Comparison of ENCODE assay signal across 9 cellular contexts in the genomic region with DNA sequence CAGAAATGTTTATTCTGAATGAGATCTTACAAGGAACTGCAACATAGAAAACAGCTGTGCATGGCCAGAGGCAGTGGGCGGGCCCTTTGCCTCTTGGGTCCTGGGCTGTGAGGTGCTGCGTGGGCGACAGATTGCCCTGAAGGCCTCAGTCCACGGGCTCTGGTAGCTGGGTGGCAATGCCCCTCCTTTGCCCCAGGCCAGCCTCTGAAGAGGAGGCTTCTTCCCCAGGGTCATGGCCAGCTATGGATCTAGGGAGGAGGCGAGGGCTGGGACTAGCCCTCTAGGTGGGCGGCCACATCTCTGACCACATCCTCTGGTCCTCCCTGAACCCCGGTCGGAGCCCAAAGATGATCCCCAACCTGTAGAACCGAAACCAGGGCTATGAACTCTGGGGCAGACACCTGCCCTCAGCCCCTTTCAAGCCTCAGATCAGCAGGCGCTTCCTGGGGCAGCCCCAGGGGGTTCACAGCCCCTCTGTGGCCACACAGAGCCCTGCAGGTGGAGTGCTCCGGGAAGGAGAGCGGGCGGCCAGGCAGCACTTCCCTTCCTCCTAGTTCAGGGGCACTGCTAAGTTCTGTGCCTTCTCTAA. TPM values are rescaled to one million over a fixed set of nuclear protein-coding genes. Genes with fewer than 3 reads are reported as not detected.
DNase-seq lines count a peak whose midpoint lies in the region; ATAC-seq, FAIRE-seq and TF ChIP-seq lines count a peak whose summit lies in the region.
"Had no signal": no experiment of that assay in that cellular context is flagged by ENCODE, and none has a peak within 500 bp of the region (broad histone marks: within the 10 kb centered on the region; RNA-seq: fewer than 3 reads in every experiment).

No MANE protein-coding gene starts in this region.

- no peak overlapping the region for H4K91ac ChIP-seq in H1 (replicated peaks; ENCODE audit: insufficient read length, low read length)

- no peak for TF ChIP-seq POLR2A in H1 (IDR thresholded peaks at IDR 0.05; ENCODE audit: control extremely low read depth in 1 of 2, low read depth in 2 of 2, low read length in 2 of 2)

- FAIRE-seq in H1 (lab: Jason Lieb, UNC): no peak
- no peak for FAIRE-seq in frontal cortex (lab: Jason Lieb, UNC)

- H3K23ac ChIP-seq in H1 (ENCODE audit: insufficient read length): no peak overlapping the region

- H4K20me1 ChIP-seq in H1 (replicated peaks in 1 of 2; ENCODE audit: control insufficient read depth in 1 of 2, insufficient read depth in 2 of 2, low read length in 2 of 2): peaks cover 0 to 2% of the 10 kb centered on the region in 2 experiments

- H3K36me3 ChIP-seq in Panc1 (ENCODE audit: control insufficient read depth, insufficient read depth, low read length) (no peaks in the 10 kb centered on the region; the same call in 1 of the 2 replicates), H1 (ENCODE audit: control insufficient read depth in 2 of 4, insufficient read depth in 4 of 4, low read length in 3 of 4) (peaks cover 0 to 5% (median 0%) of the 10 kb centered on the region in 4 experiments; a peak in 1 of 8 replicates)

- peak; percentile 50 for DNase-seq in activated T-cell treated with anti-CD3 and anti-CD28 coated beads, Interleukin-2, amount 50 U/mL, for 1 hour
- DNase-seq in activated T-cell treated with anti-CD3 and anti-CD28 coated beads for 4 hours: no peak
- no peak for DNase-seq in Panc1 (ENCODE audit: low read depth, low spot score)
- DNase-seq in H1 (ENCODE audit: low read depth in 1 of 2, low spot score in 2 of 2): peak in 1 of 2 experiments; percentile 56
- peak; percentile 78 for DNase-seq in stimulated activated naive CD8-positive, alpha-beta T cell treated with anti-CD3 and anti-CD28 coated beads, Interleukin-15, Interleukin-2, amounts not matched to agents 100 U/mL and 50 U/mL, for 24 hours
- DNase-seq in NCI-H2171 (lab: John Stamatoyannopoulos, UW): no peak
- no peak for DNase-seq in frontal cortex (ENCODE audit: low spot score in 2 of 2)

- H3K23me2 ChIP-seq in H1 (ENCODE audit: low read depth, low read length): no peaks in the 10 kb centered on the region

- H3K4ac ChIP-seq in H1 (replicated peaks; ENCODE audit: insufficient read length, low read depth, low read length): no peak overlapping the region

- H2AFZ ChIP-seq in H1 (ENCODE audit: low read length): no peak overlapping the region

- 81% methylated on average over 13 of the region's 13 CpGs; no CpG with 5 or more reads in 1 of the 2 experiments for WGBS in H1 (ENCODE audit: extremely low coverage in 1 of 2, insufficient coverage in 1 of 2, insufficient read length in 1 of 2, insufficient replicate concordance in 2 of 2, low coverage in 1 of 2, low lambda C conversion rate in 2 of 2, missing lambda C conversion rate in 1 of 2), 2 experiments

- peak overlapping the region; percentile 23; the same call in 1 of the 2 replicates for H4K8ac ChIP-seq in H1 (ENCODE audit: extremely low read depth, insufficient read depth, low read length)

- in situ Hi-C loops in Panc1 (cut with HindIII; ENCODE audit: low pct_unique_long_range_greater_than_20kb, low sequenced_read_pairs): no loop called here

- no peak overlapping the region for H4K5ac ChIP-seq in H1 (ENCODE audit: insufficient read length, low read depth, low read length)

- H2BK5ac ChIP-seq in H1 (ENCODE audit: low read depth, low read length): no peak overlapping the region

- H3K56ac ChIP-seq in H1 (replicated peaks; ENCODE audit: insufficient read length, low read depth, low read length): peak overlapping the region; percentile 36

- TF ChIP-seq EP300 in H1 (IDR thresholded peaks at IDR 0.05; ENCODE audit: borderline replicate concordance in 1 of 2, low read depth in 2 of 2, low read length in 2 of 2): no peak

- POLR2A ChIA-PET in Panc1 (lab: Charles Lee): interaction anchor here (0.5 to 0.6 kb wide), 2 partner anchors 175 to 250 kb away, joined by 3 to 7 read pairs; no protein-coding TSS in a partner anchor
- POLR2A ChIA-PET in H1 (lab: Charles Lee; ENCODE audit: partially characterized antibody): interaction anchor here (1.5 to 25.7 kb wide), 3 partner anchors 13 to 33 kb away, joined by 3 to 408 read pairs (median 6); a partner anchor contains a TSS

- TF ChIP-seq CTCF in Panc1 (IDR thresholded peaks at IDR 0.05) (no peak), H1 (IDR thresholded peaks at IDR 0.05; ENCODE audit: control extremely low read depth in 1 of 3, insufficient read depth in 1 of 3, low read depth in 1 of 3, low read length in 3 of 3) (peak in 2 of 3 experiments; percentile 8 to 22; a peak in 2 of 4 replicates)

- CTCF ChIA-PET in Panc1 (lab: Charles Lee): interaction anchor here (0.5 to 1.7 kb wide), 5 partner anchors 14 to 173 kb away, joined by 3 to 5 read pairs (median 4); no protein-coding TSS in a partner anchor
- CTCF ChIA-PET in H1 (lab: Charles Lee; ENCODE audit: partially characterized antibody): interaction anchor here (0.6 to 32.3 kb wide), 11 partner anchors 12 to 145 kb away, joined by 3 to 1058 read pairs (median 12); a partner anchor contains a TSS

- no peak overlapping the region for H2BK20ac ChIP-seq in H1 (ENCODE audit: low read length)

- H3K4me3 ChIP-seq in Panc1 (ENCODE audit: low read depth in 2 of 2, low read length in 2 of 2): no peak overlapping the region
- no peak overlapping the region for H3K4me3 ChIP-seq in H1 (ENCODE audit: extremely low read depth in 1 of 4, insufficient read depth in 2 of 4, low read depth in 3 of 4, low read length in 4 of 4)

- no TSS peak for BruUV-seq in Panc1 (replicated peaks; lab: Mats Ljungman, UMichigan)

- no peak overlapping the region for H2BK120ac ChIP-seq in H1 (replicated peaks; ENCODE audit: low read depth, low read length)

- intact Hi-C loops in Panc1 (cut with micrococcal nuclease; ENCODE audit: unreplicated experiment): no loop called here

- H3K9me3 ChIP-seq in Panc1 (ENCODE audit: control insufficient read depth, insufficient read depth, low read depth, low read length) (no peaks in the 10 kb centered on the region), H1 (ENCODE audit: insufficient read depth in 2 of 2, low read depth in 1 of 2, low read length in 1 of 2) (no peaks in the 10 kb centered on the region)

- H3K4me2 ChIP-seq in H1 (ENCODE audit: insufficient read depth in 1 of 2, low read depth in 2 of 2, low read length in 2 of 2): no peak overlapping the region

- TF ChIP-seq RAD21 in H1 (IDR thresholded peaks at IDR 0.05 in 1 of 2, conservative IDR thresholded peaks at IDR 0.05 in 1 of 2; ENCODE audit: low read depth in 2 of 2, low read length in 2 of 2): no peak; a peak in 1 of 4 replicates

- peak overlapping the region; percentile 98 for H3K27ac ChIP-seq in Panc1 (ENCODE audit: low read length)
- no peak overlapping the region; the same call in 1 of the 2 replicates for H3K27ac ChIP-seq in H1 (ENCODE audit: low read depth, low read length)
- H3K27ac ChIP-seq: C4-2B had no signal

- peak overlapping the region; percentile 68; the same call in 1 of the 2 replicates for H2BK12ac ChIP-seq in H1 (ENCODE audit: low read depth, low read length)

- peaks cover 84% of the 10 kb centered on the region for H3K4me1 ChIP-seq in Panc1 (ENCODE audit: control insufficient read depth, insufficient read depth, low read length)
- H3K4me1 ChIP-seq in H1 (replicated peaks in 1 of 4; ENCODE audit: control insufficient read depth in 3 of 4, insufficient read depth in 4 of 4, low read length in 3 of 4): peaks cover 0 to 17% (median 7%) of the 10 kb centered on the region in 4 experiments; a peak in 6 of 7 replicates

- no peak overlapping the region for H2AK5ac ChIP-seq in H1 (ENCODE audit: low read depth, low read length)

- H3K9ac ChIP-seq in H1 (replicated peaks in 1 of 4; ENCODE audit: extremely low read depth in 1 of 4, low read depth in 3 of 4, low read length in 3 of 4): no peak overlapping the region

- H3K14ac ChIP-seq in H1 (ENCODE audit: insufficient read length): no peak overlapping the region

- ATAC-seq in HG02623 (IDR thresholded peaks at IDR 0.05; ENCODE audit: unreplicated experiment): peak; percentile 68
- ATAC-seq in Panc1: peak; percentile 19
- ATAC-seq in stimulated activated naive CD8-positive, alpha-beta T cell treated with anti-CD3 and anti-CD28 coated beads, Interleukin-15, Interleukin-2, amounts not matched to agents 100 U/mL and 50 U/mL, for 24 hours: peak; percentile 68

- H3K79me2 ChIP-seq in H1 (ENCODE audit: control insufficient read depth in 1 of 2, insufficient read depth in 2 of 2, low read length in 2 of 2): no peaks in the 10 kb centered on the region

- H3K27me3 ChIP-seq in Panc1 (ENCODE audit: control insufficient read depth, insufficient read depth, low read length): no peaks in the 10 kb centered on the region
- H3K27me3 ChIP-seq in H1 (replicated peaks in 1 of 4; ENCODE audit: control insufficient read depth in 3 of 4, extremely low read depth in 1 of 4, insufficient read depth in 3 of 4, low read length in 3 of 4): no peaks in the 10 kb centered on the region

- H3K18ac ChIP-seq in H1 (ENCODE audit: extremely low read depth, low read length): no peak overlapping the region; the same call in 1 of the 2 replicates

- no peak overlapping the region for H2BK15ac ChIP-seq in H1 (ENCODE audit: low read length)

- H3K79me1 ChIP-seq in H1 (ENCODE audit: low read depth, low read length): no peaks in the 10 kb centered on the region

RNA-seq across cellular contexts. Expression of a gene that starts 6.6 kb away (rescaled TPM):
- 4.1 TPM for total RNA-seq in Panc1 (2021; ENCODE audit: unreplicated experiment)
- polyA plus RNA-seq in Panc1 (2012; ENCODE audit: insufficient read length): 3.1 TPM
- total RNA-seq in H1 (2021; fragmentation: NEBNext Ultra II Directional; extraction: Animal tissue kit (Norgen Biotek cat#: 25700)): 10.6 and 12.3 TPM in 2 replicates
- 3.7 and 6.7 TPM in 2 replicates for polyA plus RNA-seq in H1 (2011; rRNA removed)
- 5.9 TPM for polyA plus RNA-seq in H1 (2011; cell fraction: cytosol; rRNA removed)
- 27.1 TPM for polyA plus RNA-seq in H1 (2011; cell fraction: nucleus; rRNA removed)
- 6.2 to 12.1 TPM (median 10.3 TPM) in 4 replicates for polyA plus RNA-seq in H1 (2012, experiment 1 of 2)
- polyA plus RNA-seq in H1 (2012, experiment 2 of 2): 4.7 TPM
- 4.8 TPM for polyA plus RNA-seq in H1 (2013, experiment 1 of 2)
- polyA plus RNA-seq in H1 (2013, experiment 2 of 2): 3.8 TPM
- 4.5 and 4.9 TPM in 2 replicates for polyA minus RNA-seq in H1 (2011; rRNA and poly(A)+ RNA removed)
- polyA minus RNA-seq in H1 (2011; cell fraction: cytosol; rRNA and poly(A)+ RNA removed): 7.4 TPM
- polyA minus RNA-seq in H1 (2011; cell fraction: nucleus; rRNA and poly(A)+ RNA removed): 20.2 TPM
- under 0.01 TPM for total RNA-seq in frontal cortex

RNA-seq across cellular contexts. Expression of a gene that starts 27.3 kb away (rescaled TPM):
- total RNA-seq in Panc1 (2021; ENCODE audit: unreplicated experiment): 186 TPM
- 280 TPM for polyA plus RNA-seq in Panc1 (2012; ENCODE audit: insufficient read length)
- total RNA-seq in H1 (2021; fragmentation: NEBNext Ultra II Directional; extraction: Animal tissue kit (Norgen Biotek cat#: 25700)): 36.9 and 42.9 TPM in 2 replicates
- 31.5 and 54.0 TPM in 2 replicates for polyA plus RNA-seq in H1 (2011; rRNA removed)
- polyA plus RNA-seq in H1 (2011; cell fraction: cytosol; rRNA removed): 33.1 TPM
- polyA plus RNA-seq in H1 (2011; cell fraction: nucleus; rRNA removed): 38.0 TPM
- 22.9 to 33.8 TPM (median 30.9 TPM) in 4 replicates for polyA plus RNA-seq in H1 (2012, experiment 1 of 2)
- 28.9 TPM for polyA plus RNA-seq in H1 (2012, experiment 2 of 2)
- polyA plus RNA-seq in H1 (2013, experiment 1 of 2): 19.7 TPM
- polyA plus RNA-seq in H1 (2013, experiment 2 of 2): 17.7 TPM
- 24.7 and 48.1 TPM in 2 replicates for polyA minus RNA-seq in H1 (2011; rRNA and poly(A)+ RNA removed)
- polyA minus RNA-seq in H1 (2011; cell fraction: cytosol; rRNA and poly(A)+ RNA removed): 28.1 TPM
- 22.0 TPM for polyA minus RNA-seq in H1 (2011; cell fraction: nucleus; rRNA and poly(A)+ RNA removed)
- total RNA-seq in frontal cortex: 23.6 TPM

RNA-seq across cellular contexts. Expression of a gene that starts 40.7 kb away (rescaled TPM):
- total RNA-seq in Panc1 (2021; ENCODE audit: unreplicated experiment): 54.5 TPM
- polyA plus RNA-seq in Panc1 (2012; ENCODE audit: insufficient read length): 84.8 TPM
- total RNA-seq in H1 (2021; fragmentation: NEBNext Ultra II Directional; extraction: Animal tissue kit (Norgen Biotek cat#: 25700)): 56.3 and 56.9 TPM in 2 replicates
- polyA plus RNA-seq in H1 (2011; rRNA removed): 47.2 and 78.5 TPM in 2 replicates
- 43.0 TPM for polyA plus RNA-seq in H1 (2011; cell fraction: cytosol; rRNA removed)
- polyA plus RNA-seq in H1 (2011; cell fraction: nucleus; rRNA removed): 97.2 TPM
- 37.5 to 59.8 TPM (median 54.2 TPM) in 4 replicates for polyA plus RNA-seq in H1 (2012, experiment 1 of 2)
- 53.7 TPM for polyA plus RNA-seq in H1 (2012, experiment 2 of 2)
- 63.6 TPM for polyA plus RNA-seq in H1 (2013, experiment 1 of 2)
- 66.9 TPM for polyA plus RNA-seq in H1 (2013, experiment 2 of 2)
- polyA minus RNA-seq in H1 (2011; rRNA and poly(A)+ RNA removed): 22.9 and 27.9 TPM in 2 replicates
- polyA minus RNA-seq in H1 (2011; cell fraction: cytosol; rRNA and poly(A)+ RNA removed): 32.7 TPM
- polyA minus RNA-seq in H1 (2011; cell fraction: nucleus; rRNA and poly(A)+ RNA removed): 27.2 TPM
- total RNA-seq in frontal cortex: 11.8 TPM

RNA-seq across cellular contexts. Expression of a gene that starts 48.1 kb away (rescaled TPM):
- total RNA-seq in Panc1 (2021; ENCODE audit: unreplicated experiment) (46.4 TPM), frontal cortex (7.3 TPM)
- 57.8 TPM for polyA plus RNA-seq in Panc1 (2012; ENCODE audit: insufficient read length)
- 20.7 and 24.0 TPM in 2 replicates for total RNA-seq in H1 (2021; fragmentation: NEBNext Ultra II Directional; extraction: Animal tissue kit (Norgen Biotek cat#: 25700))
- 20.1 and 25.3 TPM in 2 replicates for polyA plus RNA-seq in H1 (2011; rRNA removed)
- polyA plus RNA-seq in H1 (2011; cell fraction: cytosol; rRNA removed): 22.2 TPM
- polyA plus RNA-seq in H1 (2011; cell fraction: nucleus; rRNA removed): 54.2 TPM
- polyA plus RNA-seq in H1 (2012, experiment 1 of 2): 14.0 to 19.1 TPM (median 15.9 TPM) in 4 replicates
- 12.9 TPM for polyA plus RNA-seq in H1 (2012, experiment 2 of 2)
- 11.2 TPM for polyA plus RNA-seq in H1 (2013, experiment 1 of 2)
- 12.0 TPM for polyA plus RNA-seq in H1 (2013, experiment 2 of 2)
- 18.5 and 20.3 TPM in 2 replicates for polyA minus RNA-seq in H1 (2011; rRNA and poly(A)+ RNA removed)
- 11.0 TPM for polyA minus RNA-seq in H1 (2011; cell fraction: cytosol; rRNA and poly(A)+ RNA removed)
- polyA minus RNA-seq in H1 (2011; cell fraction: nucleus; rRNA and poly(A)+ RNA removed): 11.6 TPM

Comparison
In these comparisons a context has a peak if more than half of its experiments do, and no peak if none do; other contexts are left out.
1. DNase-seq: peak in activated T-cell treated with anti-CD3 and anti-CD28 coated beads, Interleukin-2, amount 50 U/mL, for 1 hour (single experiment) and stimulated activated naive CD8-positive, alpha-beta T cell treated with anti-CD3 and anti-CD28 coated beads, Interleukin-15, Interleukin-2, amounts not matched to agents 100 U/mL and 50 U/mL, for 24 hours (single experiment); none in activated T-cell treated with anti-CD3 and anti-CD28 coated beads for 4 hours (single experiment), Panc1 (single experiment), NCI-H2171 (single experiment) and frontal cortex (0 of 2).
2. Peak in every context shown above with its lines, with median percentiles within 50 percentile points of each other: ATAC-seq.